19 cellular contexts compared by ENCODE assay signal in the genomic region with DNA sequence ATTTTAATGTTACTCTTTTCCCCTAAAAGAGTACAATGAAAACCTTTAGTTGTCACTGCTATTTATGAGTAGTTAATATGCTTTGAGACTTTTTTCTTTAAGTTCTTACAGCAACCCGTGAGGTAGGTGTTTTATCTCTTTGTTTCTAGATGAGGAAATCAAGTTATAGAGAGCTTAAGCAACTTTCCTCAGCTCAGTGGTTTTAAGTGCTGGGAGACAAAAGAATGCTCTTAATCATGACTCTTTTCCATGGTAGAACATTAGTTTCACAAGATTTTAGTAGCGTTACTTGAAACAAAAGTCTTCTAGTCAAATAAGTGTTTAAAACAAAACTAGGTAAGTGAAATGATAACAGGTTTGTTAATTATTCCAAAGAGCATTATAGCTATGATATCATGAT.
DNase-seq lines count a peak whose midpoint lies in the region; TF ChIP-seq lines count a peak whose summit lies in the region.
"Had no signal": no experiment of that assay in that cellular context is flagged by ENCODE, and none has a peak within 500 bp of the region (broad histone marks: within the 10 kb centered on the region; RNA-seq: fewer than 3 reads in every experiment).

No MANE protein-coding gene starts in this region.

- H3K4me3 ChIP-seq in GM23248 (no peak overlapping the region), fibroblast of the aortic adventitia (ENCODE audit: low read depth, low read length) (no peak overlapping the region), kidney epithelial cell (ENCODE audit: low read depth, low read length) (no peak overlapping the region), smooth muscle cell (no peak overlapping the region)
- H3K4me3 ChIP-seq: BLaER1 treated with 17β-estradiol and CSF1 and Interleukin-3, amounts not matched to agents 10 nM and 100 nM; GM12878; HAP-1 had no signal

- CTCF ChIA-PET in HEK293T (lab: Yijun Ruan, JAX), result no interaction called here

- H3K9me2 ChIP-seq in GM23248 (ENCODE audit: insufficient read depth), result no peaks in the 10 kb centered on the region

- no peak overlapping the region for H3K27ac Mint-ChIP-seq in immature natural killer cell
- H3K27ac Mint-ChIP-seq: B cell; CD8-positive, alpha-beta T cell had no signal

- POLR2A ChIA-PET in HEK293T (lab: Yijun Ruan, JAX), result no interaction called here

- H3K4me2 ChIP-seq in GM23248 (ENCODE audit: unreplicated experiment) (no peak overlapping the region), smooth muscle cell (peak overlapping the region; percentile 16)
- H3K4me2 ChIP-seq: BLaER1 treated with 17β-estradiol and CSF1 and Interleukin-3, amounts not matched to agents 10 nM and 100 nM had no signal

- peaks cover 3 to 19% (median 9%) of the 10 kb centered on the region in 6 donors for H3K9me3 Mint-ChIP-seq in immature natural killer cell

- no peaks in the 10 kb centered on the region for H3K4me1 Mint-ChIP-seq in immature natural killer cell
- H3K4me1 Mint-ChIP-seq: B cell had no signal

- H3K4me1 ChIP-seq in GM23248 (ENCODE audit: insufficient read depth) (peaks cover 4% of the 10 kb centered on the region; the same call in 1 of the 2 replicates), smooth muscle cell (ENCODE audit: low read depth) (peaks cover 3% of the 10 kb centered on the region)
- H3K4me1 ChIP-seq: BLaER1 treated with 17β-estradiol and CSF1 and Interleukin-3, amounts not matched to agents 10 nM and 100 nM; HAP-1 had no signal

- no peaks in the 10 kb centered on the region for H3K36me3 Mint-ChIP-seq in immature natural killer cell
- H3K36me3 Mint-ChIP-seq: CD8-positive, alpha-beta T cell had no signal

- no peak overlapping the region for H3K4me3 Mint-ChIP-seq in immature natural killer cell
- H3K4me3 Mint-ChIP-seq: B cell; CD8-positive, alpha-beta T cell had no signal

- in situ Hi-C loops in GM23248 (cut with MboI), result no loop called here

- no peaks in the 10 kb centered on the region for H4K20me1 ChIP-seq in GM23248 (ENCODE audit: insufficient read depth)
- no peaks in the 10 kb centered on the region for H4K20me1 ChIP-seq in smooth muscle cell (ENCODE audit: low read depth)
- H4K20me1 ChIP-seq: BLaER1 treated with 17β-estradiol and CSF1 and Interleukin-3, amounts not matched to agents 10 nM and 100 nM had no signal

- H3K27me3 ChIP-seq in GM23248 (replicated peaks; ENCODE audit: insufficient read depth) (no peaks in the 10 kb centered on the region), kidney epithelial cell (ENCODE audit: control insufficient read depth, insufficient read depth, low read length) (no peaks in the 10 kb centered on the region), smooth muscle cell (ENCODE audit: low read depth) (no peaks in the 10 kb centered on the region)
- H3K27me3 ChIP-seq: BLaER1 treated with 17β-estradiol and CSF1 and Interleukin-3, amounts not matched to agents 10 nM and 100 nM had no signal

- H2AFZ ChIP-seq in GM23248 (no peak overlapping the region), smooth muscle cell (ENCODE audit: low read depth) (peak overlapping the region; percentile 49)

- 31 to 46% methylated on average over 2 of the region's 2 CpGs for WGBS in GM23248 (ENCODE audit: low coverage in 1 of 2, low lambda C conversion rate in 2 of 2, missing lambda C conversion rate in 2 of 2), 2 experiments
- WGBS in smooth muscle cell (ENCODE audit: low lambda C conversion rate), result 31% methylated on average over 2 of the region's 2 CpGs

- H3K36me3 ChIP-seq in GM23248 (ENCODE audit: low read depth) (no peaks in the 10 kb centered on the region), kidney epithelial cell (ENCODE audit: control insufficient read depth, insufficient read depth, low read length) (no peaks in the 10 kb centered on the region), smooth muscle cell (ENCODE audit: low read depth) (no peaks in the 10 kb centered on the region)
- H3K36me3 ChIP-seq: BLaER1 treated with 17β-estradiol and CSF1 and Interleukin-3, amounts not matched to agents 10 nM and 100 nM; HAP-1 had no signal

- no peaks in the 10 kb centered on the region for H3F3A ChIP-seq in GM23248 (ENCODE audit: insufficient read depth)
- peaks cover 2% of the 10 kb centered on the region for H3F3A ChIP-seq in smooth muscle cell (ENCODE audit: low read depth)

- H3K27ac ChIP-seq in GM23248, result no peak overlapping the region
- peak overlapping the region; percentile 25 for H3K27ac ChIP-seq in smooth muscle cell (ENCODE audit: low read depth)
- H3K27ac ChIP-seq: BLaER1 treated with 17β-estradiol and CSF1 and Interleukin-3, amounts not matched to agents 10 nM and 100 nM had no signal

- no peaks in the 10 kb centered on the region for H3K79me2 ChIP-seq in GM23248 (ENCODE audit: insufficient read depth)
- H3K79me2 ChIP-seq in smooth muscle cell (ENCODE audit: low read depth), result no peaks in the 10 kb centered on the region

- no peaks in the 10 kb centered on the region for H3K27me3 Mint-ChIP-seq in immature natural killer cell (ENCODE audit: low read depth in 3 of 3)
- H3K27me3 Mint-ChIP-seq: B cell had no signal

- no peak for TF ChIP-seq CTCF in fibroblast of the aortic adventitia (IDR thresholded peaks at IDR 0.05; ENCODE audit: insufficient read depth, low read length)
- no peak for TF ChIP-seq CTCF in kidney epithelial cell (IDR thresholded peaks at IDR 0.05; ENCODE audit: insufficient read depth, low read length, poor library complexity, severe bottlenecking)
- TF ChIP-seq CTCF in smooth muscle cell (IDR thresholded peaks at IDR 0.05; ENCODE audit: borderline replicate concordance, insufficient read depth, poor library complexity, severe bottlenecking), result no peak

- no peaks in the 10 kb centered on the region for H3K9me3 ChIP-seq in GM23248 (ENCODE audit: low read depth)
- H3K9me3 ChIP-seq in smooth muscle cell (replicated peaks; ENCODE audit: low read depth), result no peaks in the 10 kb centered on the region
- H3K9me3 ChIP-seq: BLaER1 treated with 17β-estradiol and CSF1 and Interleukin-3, amounts not matched to agents 10 nM and 100 nM; HAP-1 had no signal

- H3K9ac ChIP-seq in GM23248 (no peak overlapping the region), smooth muscle cell (ENCODE audit: low read depth) (no peak overlapping the region)
- H3K9ac ChIP-seq: BLaER1 treated with 17β-estradiol and CSF1 and Interleukin-3, amounts not matched to agents 10 nM and 100 nM had no signal

- DNase-seq in GM23248 (peak; percentile 53), fibroblast of the aortic adventitia (ENCODE audit: low read depth) (peak; percentile 4), kidney epithelial cell (ENCODE audit: low read depth) (peak; percentile 48), smooth muscle cell (lab: John Stamatoyannopoulos, UW; ENCODE audit: unreplicated experiment) (no peak), immature natural killer cell (no peak), iPS-NIHi7 (ENCODE audit: extremely low spot score) (no peak), HEK293T (ENCODE audit: extremely low spot score) (no peak)
- DNase-seq: 8988T; Calu3; CD8-positive, alpha-beta T cell; DMS 273 treated with DMSO at 0.1 percent for 48 hours; DMS53; DND-41; EL; IMR-90 had no signal

TF ChIP-seq in HEK293T, 16 proteins besides CTCF, POLR2A, EP300 and RAD21:
- no peak for TF ChIP-seq TARDBP (IDR thresholded peaks at IDR 0.05)
- TF ChIP-seq ELF4 (IDR thresholded peaks at IDR 0.05), result no peak

Comparison
In these comparisons a context has a peak if more than half of its experiments do, and no peak if none do; other contexts are left out.
1. DNase-seq: peak in GM23248 (single experiment), fibroblast of the aortic adventitia (single experiment) and kidney epithelial cell (single experiment); none in smooth muscle cell (single experiment), immature natural killer cell (0 of 3), iPS-NIHi7 (single experiment) and HEK293T (single experiment).